In the genomic region with DNA sequence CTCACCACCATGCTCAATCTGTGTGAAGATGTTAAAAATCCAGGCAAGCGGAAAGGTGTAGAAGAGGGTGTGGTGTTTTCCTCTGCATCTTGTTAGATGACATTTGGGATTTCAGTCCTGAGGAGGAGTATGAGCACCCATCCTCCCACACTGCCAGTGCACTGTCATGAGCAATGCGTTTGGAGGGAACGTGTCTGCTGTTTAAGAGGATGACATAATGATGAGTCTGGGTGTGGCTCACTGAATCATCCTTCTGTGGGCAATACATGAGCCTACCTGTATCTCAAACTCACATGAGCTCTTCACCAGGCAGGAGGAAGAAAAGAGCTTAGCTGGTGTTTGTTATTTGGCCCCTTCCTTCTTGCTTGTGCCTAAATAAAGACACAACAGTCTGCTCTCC, we compare ENCODE assay signal across 1 cellular context.
TF ChIP-seq lines count a peak whose summit lies in the region.

No MANE protein-coding gene starts in this region.

TF ChIP-seq in IMR-90, 13 proteins besides CTCF, POLR2A, EP300 and RAD21:
- TF ChIP-seq SMC3 (IDR thresholded peaks at IDR 0.05; ENCODE audit: low read depth, low read length) (no peak), MAFK (IDR thresholded peaks at IDR 0.05; ENCODE audit: low read depth, low read length) (no peak), CEBPB (IDR thresholded peaks at IDR 0.05; ENCODE audit: low read depth, low read length) (no peak), CHD1 (IDR thresholded peaks at IDR 0.05; ENCODE audit: low read depth, low read length) (no peak), MXI1 (IDR thresholded peaks at IDR 0.05; ENCODE audit: borderline replicate concordance, low read depth, low read length) (no peak), RFX5 (IDR thresholded peaks at IDR 0.05; ENCODE audit: low read depth, low read length) (no peak), RCOR1 (IDR thresholded peaks at IDR 0.05; ENCODE audit: insufficient replicate concordance, low read length) (no peak), NFE2L2 (IDR thresholded peaks at IDR 0.05; ENCODE audit: low read depth, low read length) (no peak)
- TF ChIP-seq, protein P1, sequence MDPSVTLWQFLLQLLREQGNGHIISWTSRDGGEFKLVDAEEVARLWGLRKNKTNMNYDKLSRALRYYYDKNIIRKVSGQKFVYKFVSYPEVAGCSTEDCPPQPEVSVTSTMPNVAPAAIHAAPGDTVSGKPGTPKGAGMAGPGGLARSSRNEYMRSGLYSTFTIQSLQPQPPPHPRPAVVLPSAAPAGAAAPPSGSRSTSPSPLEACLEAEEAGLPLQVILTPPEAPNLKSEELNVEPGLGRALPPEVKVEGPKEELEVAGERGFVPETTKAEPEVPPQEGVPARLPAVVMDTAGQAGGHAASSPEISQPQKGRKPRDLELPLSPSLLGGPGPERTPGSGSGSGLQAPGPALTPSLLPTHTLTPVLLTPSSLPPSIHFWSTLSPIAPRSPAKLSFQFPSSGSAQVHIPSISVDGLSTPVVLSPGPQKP (IDR thresholded peaks at IDR 0.05; ENCODE audit: borderline replicate concordance, low read depth, low read length) = no peak
- TF ChIP-seq, protein P2, sequence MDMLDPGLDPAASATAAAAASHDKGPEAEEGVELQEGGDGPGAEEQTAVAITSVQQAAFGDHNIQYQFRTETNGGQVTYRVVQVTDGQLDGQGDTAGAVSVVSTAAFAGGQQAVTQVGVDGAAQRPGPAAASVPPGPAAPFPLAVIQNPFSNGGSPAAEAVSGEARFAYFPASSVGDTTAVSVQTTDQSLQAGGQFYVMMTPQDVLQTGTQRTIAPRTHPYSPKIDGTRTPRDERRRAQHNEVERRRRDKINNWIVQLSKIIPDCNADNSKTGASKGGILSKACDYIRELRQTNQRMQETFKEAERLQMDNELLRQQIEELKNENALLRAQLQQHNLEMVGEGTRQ (IDR thresholded peaks at IDR 0.05; ENCODE audit: low read depth, low read length) = no peak
